ENCODE assay signal across 9 cellular contexts in the genomic region with DNA sequence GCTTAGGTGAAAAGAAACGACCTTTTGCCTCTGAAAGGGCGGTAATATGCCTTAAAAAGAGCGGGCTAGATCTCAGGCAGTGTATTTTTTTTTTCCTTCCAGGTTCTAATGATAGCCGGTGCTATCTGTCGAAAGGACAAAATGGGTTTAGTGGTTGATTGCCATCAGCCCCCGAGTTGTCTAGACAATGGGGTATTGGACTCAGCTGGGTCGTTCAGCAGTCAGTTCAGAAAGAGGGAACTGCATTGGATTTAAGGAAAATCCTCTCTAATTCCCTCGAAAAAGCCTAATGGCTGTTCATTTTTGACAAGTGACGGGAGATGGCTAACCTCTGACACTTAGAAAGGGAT. TPM values are rescaled to one million over a fixed set of nuclear protein-coding genes. Genes with fewer than 3 reads are reported as not detected.
DNase-seq lines count a peak whose midpoint lies in the region; FAIRE-seq and TF ChIP-seq lines count a peak whose summit lies in the region.
"Had no signal": no experiment of that assay in that cellular context is flagged by ENCODE, and none has a peak within 500 bp of the region (broad histone marks: within the 10 kb centered on the region; RNA-seq: fewer than 3 reads in every experiment).

No MANE protein-coding gene starts in this region.

- BruUV-seq in A673 (replicated peaks; lab: Mats Ljungman, UMichigan) = no TSS peak

- intact Hi-C loops in A673 (cut with micrococcal nuclease; ENCODE audit: unreplicated experiment) = loop anchor here (2.0 kb wide), 1 partner anchor 49 kb away; no protein-coding TSS in a partner anchor
- intact Hi-C loops in posterior cingulate gyrus (cut with DNase I) = loop anchor here (1.0 to 10.0 kb wide), 4 partner anchors 49 to 241 kb away; a partner anchor contains a TSS

- no peak for DNase-seq in A673 (ENCODE audit: low spot score)
- no peak for DNase-seq in HL-60 (ENCODE audit: low read depth in 1 of 2, low spot score in 1 of 2)
- no peak for DNase-seq in bronchial epithelial cell (ENCODE audit: low read depth)
- DNase-seq in stimulated activated CD4-positive, alpha-beta T cell treated with anti-CD3 and anti-CD28 coated beads, Interleukin-2, amount 100 ng/mL, for 24 hours = no peak
- DNase-seq in posterior cingulate gyrus = no peak
- DNase-seq in H4 (ENCODE audit: low spot score) = no peak
- DNase-seq in iPS-NIHi11 (ENCODE audit: low spot score) = no peak

- peak overlapping the region; percentile 89 for H3K4me3 ChIP-seq in A673 (ENCODE audit: low read depth, low read length, poor library complexity, severe bottlenecking)
- H3K4me3 ChIP-seq in HL-60 (replicated peaks; ENCODE audit: insufficient read depth, low read length) = peak overlapping the region; percentile 81
- peak overlapping the region; percentile 76 for H3K4me3 ChIP-seq in bronchial epithelial cell (ENCODE audit: low read depth, low read length)
- H3K4me3 ChIP-seq in mucosa of stomach (ENCODE audit: low read length) = peak overlapping the region; percentile 81

- peak overlapping the region; percentile 84 for H3K27ac ChIP-seq in A673 (ENCODE audit: low read depth, low read length, poor library complexity, severe bottlenecking)
- H3K27ac ChIP-seq in HL-60 (replicated peaks) = peak overlapping the region; percentile 87

- CTCF ChIA-PET in A673 (lab: Charles Lee) = interaction anchor here (0.7 kb wide), 1 partner anchor 51 kb away, joined by 3 read pairs; no protein-coding TSS in a partner anchor

- H3K9ac ChIP-seq in mucosa of stomach (ENCODE audit: low read length) = peak overlapping the region; percentile 92

- no peaks in the 10 kb centered on the region for H3K27me3 ChIP-seq in A673 (replicated peaks; ENCODE audit: insufficient read depth, low read depth, low read length, poor library complexity)
- no peaks in the 10 kb centered on the region for H3K27me3 ChIP-seq in HL-60 (ENCODE audit: insufficient read depth, poor library complexity, severe bottlenecking)
- no peaks in the 10 kb centered on the region for H3K27me3 ChIP-seq in bronchial epithelial cell (ENCODE audit: control insufficient read depth, insufficient read depth, low read length)
- no peaks in the 10 kb centered on the region for H3K27me3 ChIP-seq in mucosa of stomach (ENCODE audit: control insufficient read depth, insufficient read depth, low read length)

- H3K36me3 ChIP-seq in A673 (ENCODE audit: insufficient read depth, low read length, poor library complexity, severe bottlenecking) (peaks cover 11% of the 10 kb centered on the region), bronchial epithelial cell (ENCODE audit: control insufficient read depth, insufficient read depth, low read length) (peaks cover 6% of the 10 kb centered on the region), mucosa of stomach (ENCODE audit: control insufficient read depth, insufficient read depth, low read length) (no peaks in the 10 kb centered on the region)

- H3K4me1 ChIP-seq in A673 (ENCODE audit: insufficient read depth, low read length, poor library complexity, severe bottlenecking) (peaks cover 9% of the 10 kb centered on the region), mucosa of stomach (ENCODE audit: control insufficient read depth, insufficient read depth, low read length) (peaks cover 5% of the 10 kb centered on the region)

- no peak for FAIRE-seq in bronchial epithelial cell (lab: Jason Lieb, UNC)

- H3K9me3 ChIP-seq in A673 (ENCODE audit: low read depth, low read length, poor library complexity, severe bottlenecking) (no peaks in the 10 kb centered on the region), mucosa of stomach (ENCODE audit: control insufficient read depth, low read length) (no peaks in the 10 kb centered on the region)

- no peak for TF ChIP-seq CTCF in A673 (conservative IDR thresholded peaks at IDR 0.05; ENCODE audit: low read depth, low read length)
- TF ChIP-seq CTCF in HL-60 (IDR thresholded peaks at IDR 0.05; ENCODE audit: insufficient read depth, low read length) = no peak
- no peak for TF ChIP-seq CTCF in bronchial epithelial cell (IDR thresholded peaks at IDR 0.05; ENCODE audit: insufficient read depth, low read length, severe bottlenecking)

- POLR2A ChIA-PET in A673 (lab: Charles Lee; ENCODE audit: low non-redundant PET) = no interaction called here

RNA-seq across cellular contexts. Expression of a gene that starts 0.7 kb away (rescaled TPM):
- 57.8 and 64.2 TPM in 2 replicates for total RNA-seq in A673 (2021)
- total RNA-seq in bronchial epithelial cell = 42.1 and 46.1 TPM in 2 replicates
- total RNA-seq in H4 (2014; rRNA removed; shearing (Covaris generic)) = 60.7 and 70.1 TPM in 2 replicates

RNA-seq across cellular contexts. Expression of a gene that starts 19.3 kb away (rescaled TPM):
- total RNA-seq in A673 (2021) = 82.6 and 83.3 TPM in 2 replicates
- total RNA-seq in bronchial epithelial cell = 22.6 and 30.2 TPM in 2 replicates
- 15.8 and 17.6 TPM in 2 replicates for total RNA-seq in H4 (2014; rRNA removed; shearing (Covaris generic))

RNA-seq across cellular contexts. Expression of a gene that starts 38.8 kb away (rescaled TPM):
- total RNA-seq in A673 (2021) (382 and 419 TPM in 2 replicates), bronchial epithelial cell (262 and 275 TPM in 2 replicates)
- 766 and 810 TPM in 2 replicates for total RNA-seq in H4 (2014; rRNA removed; shearing (Covaris generic))

RNA-seq across cellular contexts. Expression of a gene that starts 39.0 kb away (rescaled TPM):
- not detected in 2 replicates for total RNA-seq in A673 (2021)
- not detected in 2 replicates for total RNA-seq in bronchial epithelial cell
- total RNA-seq in H4 (2014; rRNA removed; shearing (Covaris generic)) = not detected in 2 replicates
- total RNA-seq: SK-MEL-5 had no signal

RNA-seq across cellular contexts. Expression of a gene that starts 50.1 kb away (rescaled TPM):
- 65.1 and 65.2 TPM in 2 replicates for total RNA-seq in A673 (2021)
- 40.0 and 54.2 TPM in 2 replicates for total RNA-seq in bronchial epithelial cell
- total RNA-seq in H4 (2014; rRNA removed; shearing (Covaris generic)) = 18.5 and 36.8 TPM in 2 replicates
